In the genomic region with DNA sequence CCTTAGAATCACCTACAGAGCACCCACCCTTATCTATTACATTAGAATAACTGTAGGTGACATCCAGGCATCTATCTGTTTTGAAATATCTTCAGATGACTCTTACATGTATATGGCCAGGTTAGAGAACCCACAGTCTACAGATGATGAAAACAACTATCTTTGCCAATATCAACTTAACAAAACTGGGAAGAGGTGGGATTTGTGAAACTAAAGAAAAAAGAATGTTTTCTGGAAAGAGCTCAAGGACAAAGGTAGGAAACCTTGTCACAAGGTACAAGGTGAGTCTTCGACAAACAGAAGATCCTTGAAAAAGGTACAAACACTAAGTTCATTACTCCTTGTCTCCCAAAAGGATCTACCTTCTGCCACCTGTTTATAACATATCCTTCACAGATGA, we compare ENCODE assay signal across 15 cellular contexts. TPM values are rescaled to one million over a fixed set of nuclear protein-coding genes. Genes with fewer than 3 reads are reported as not detected.
A peak's percentile ranks its signal among the peaks of the same experiment; 100 is the strongest.
DNase-seq lines count a peak whose midpoint lies in the region; ATAC-seq, FAIRE-seq and TF ChIP-seq lines count a peak whose summit lies in the region.
"Had no signal": no experiment of that assay in that cellular context is flagged by ENCODE, and none has a peak within 500 bp of the region (broad histone marks: within the 10 kb centered on the region; RNA-seq: fewer than 3 reads in every experiment).

No MANE protein-coding gene starts in this region.

- no peaks in the 10 kb centered on the region for H3K27me3 ChIP-seq in heart right ventricle
- H3K27me3 ChIP-seq in transverse colon = no peaks in the 10 kb centered on the region
- H3K27me3 ChIP-seq: uterus had no signal

- H3K9me3 ChIP-seq in heart right ventricle (no peaks in the 10 kb centered on the region), kidney (ENCODE audit: control insufficient read depth in 1 of 2, low read length in 2 of 2) (no peaks in the 10 kb centered on the region), transverse colon (no peaks in the 10 kb centered on the region)
- H3K9me3 ChIP-seq: HAP-1, uterus had no signal

- no peak overlapping the region for H3K9ac ChIP-seq in kidney (ENCODE audit: low read length in 2 of 2)

- no peak for TF ChIP-seq EP300 in transverse colon (IDR thresholded peaks at IDR 0.05; ENCODE audit: low read depth)

- H3K4me3 ChIP-seq in heart right ventricle (peak overlapping the region in 9 of 10 donors; percentile 26 to 58 (median 51)), WI38 (ENCODE audit: low read depth, low read length) (peak overlapping the region; percentile 61), kidney (ENCODE audit: low read length in 2 of 2) (peak overlapping the region; percentile 53 to 60), transverse colon (peak overlapping the region in 1 of 4 donors; percentile 46)
- H3K4me3 ChIP-seq: HAP-1, uterus had no signal

- 96 to 97% methylated on average over 1 of the region's 1 CpG for WGBS in heart right ventricle, 2 donors
- WGBS in transverse colon (ENCODE audit: low coverage in 1 of 2), 2 donors = 95 to 100% methylated on average over 1 of the region's 1 CpG

- intact Hi-C loops in heart right ventricle (cut with DNase I) (loop anchor here in 1 of 10 donors (2.0 kb wide), 1 partner anchor 43 kb away; no protein-coding TSS in a partner anchor), Right ventricle myocardium superior (cut with DNase I) (loop anchor here (5.0 kb wide), 1 partner anchor 42 kb away; no protein-coding TSS in a partner anchor), kidney (cut with DNase I) (loop anchor here (10.0 kb wide), 1 partner anchor 55 kb away; no protein-coding TSS in a partner anchor), transverse colon (cut with DNase I; ENCODE audit: low total_unique reads) (no loop called here)

- no peak for TF ChIP-seq CTCF in heart right ventricle (IDR thresholded peaks at IDR 0.05)
- TF ChIP-seq CTCF in WI38 (IDR thresholded peaks at IDR 0.05; ENCODE audit: low read depth, low read length) = no peak
- no peak for TF ChIP-seq CTCF in kidney (IDR thresholded peaks at IDR 0.05; ENCODE audit: borderline replicate concordance, extremely low read depth, insufficient read depth)
- no peak for TF ChIP-seq CTCF in transverse colon (IDR thresholded peaks at IDR 0.05)

- ATAC-seq in heart right ventricle (no peak), Right ventricle myocardium superior (ENCODE audit: poor library complexity) (no peak), GM21786 (IDR thresholded peaks at IDR 0.05; ENCODE audit: unreplicated experiment) (no peak)

- H3K27ac ChIP-seq in heart right ventricle (peak overlapping the region in 8 of 10 donors; percentile 0 to 93 (median 88)), kidney (ENCODE audit: low read depth in 2 of 2, low read length in 2 of 2) (no peak overlapping the region), transverse colon (peak overlapping the region; percentile 87 to 93 (median 90))

- in situ Hi-C loops in transverse colon (cut with MboI; ENCODE audit: low pct_ligation_motif_present in 1 of 4, low pct_unique_long_range_greater_than_20kb in 1 of 4, low sequenced_read_pairs in 3 of 4) = loop anchor here in 1 of 4 donors (10.0 kb wide), 1 partner anchor 45 kb away; a partner anchor contains a TSS

- DNase-seq in heart right ventricle (no peak), Right ventricle myocardium superior (no peak), kidney (no peak), transverse colon (no peak), GOT3 (lab: John Stamatoyannopoulos, UW) (no peak), NCI-H748 (lab: John Stamatoyannopoulos, UW; ENCODE audit: unreplicated experiment) (no peak)
- DNase-seq: activated naive CD4-positive, alpha-beta T cell treated with anti-CD3 and anti-CD28 coated beads, Interleukin-2, amount 50 U/mL, for 16 hours; NCI-H1436 treated with DMSO at 0.1 percent for 48 hours; NCI-H69; stimulated activated CD4-positive, alpha-beta T cell treated with anti-CD3 and anti-CD28 coated beads, Interleukin-12 subunit alpha, Interleukin-12 subunit beta, amount 100 ng/mL, for 4 hours; uterus had no signal

- FAIRE-seq in kidney (lab: Jason Lieb, UNC) = no peak

- no peak for TF ChIP-seq POLR2A in transverse colon (IDR thresholded peaks at IDR 0.05)

- peaks cover 0 to 2% (median 0%) of the 10 kb centered on the region in 9 donors for H3K36me3 ChIP-seq in heart right ventricle
- H3K36me3 ChIP-seq in kidney (ENCODE audit: control insufficient read depth in 1 of 2, insufficient read depth in 2 of 2, low read length in 2 of 2) = no peaks in the 10 kb centered on the region
- H3K36me3 ChIP-seq in transverse colon = no peaks in the 10 kb centered on the region
- H3K36me3 ChIP-seq: HAP-1, uterus had no signal

- peaks cover 0 to 73% (median 51%) of the 10 kb centered on the region in 9 donors for H3K4me1 ChIP-seq in heart right ventricle
- peaks cover 0 to 3% of the 10 kb centered on the region in 2 donors for H3K4me1 ChIP-seq in kidney (ENCODE audit: control insufficient read depth in 1 of 2, insufficient read depth in 1 of 2, low read depth in 1 of 2, low read length in 2 of 2)
- peaks cover 7 to 90% (median 53%) of the 10 kb centered on the region in 4 donors for H3K4me1 ChIP-seq in transverse colon

RNA-seq across cellular contexts. Expression of a gene that starts 47.0 kb away (rescaled TPM):
- 100 to 1,000 TPM; 218 to 619 (median 514) TPM for total RNA-seq in heart right ventricle
- 100 to 1,000 TPM; 103 to 211 TPM for polyA plus RNA-seq in heart right ventricle
- 234 TPM for total RNA-seq in Right ventricle myocardium superior
- total RNA-seq in kidney = 259 TPM
- polyA plus RNA-seq in kidney (ENCODE audit: insufficient read depth, low read depth, low replicate concordance) = 68.2 TPM
- total RNA-seq in transverse colon = 100 to 1,000 TPM; 280 to 535 (median 428) TPM
- polyA plus RNA-seq: IgD-negative memory B cell had no signal

Comparison
In these comparisons a context has a peak if more than half of its experiments do, and no peak if none do; other contexts are left out.
1. H3K27ac ChIP-seq: peak in heart right ventricle (8 of 10) and transverse colon (4 of 4); none in kidney (0 of 2).